14 cellular contexts compared by ENCODE assay signal in genomic region chr14:39230416-39230815, GRCh38. TPM values are rescaled to one million over a fixed set of nuclear protein-coding genes. Genes with fewer than 3 reads are reported as not detected.
DNase-seq lines count a peak whose midpoint lies in the region; ATAC-seq, FAIRE-seq and TF ChIP-seq lines count a peak whose summit lies in the region.
"Had no signal": no experiment of that assay in that cellular context is flagged by ENCODE, and none has a peak within 500 bp of the region (broad histone marks: within the 10 kb centered on the region; RNA-seq: fewer than 3 reads in every experiment).

No MANE protein-coding gene starts in this region.

- H3K27me3 ChIP-seq in OCI-LY1 (ENCODE audit: insufficient read depth, low read length) = no peaks in the 10 kb centered on the region
- H3K27me3 ChIP-seq in K562 (ENCODE audit: control insufficient read depth in 2 of 2, insufficient read depth in 2 of 2, low read length in 2 of 2) = no peaks in the 10 kb centered on the region
- no peaks in the 10 kb centered on the region for H3K27me3 ChIP-seq in smooth muscle cell (ENCODE audit: low read depth)
- no peaks in the 10 kb centered on the region for H3K27me3 ChIP-seq in upper lobe of right lung

- no peaks in the 10 kb centered on the region for H3K9me1 ChIP-seq in K562 (ENCODE audit: control insufficient read depth, insufficient read depth, low read length)

- no peak for TF ChIP-seq POLR2A in K562 (conservative IDR thresholded peaks at IDR 0.05)
- TF ChIP-seq POLR2A in H54 (IDR thresholded peaks at IDR 0.05; ENCODE audit: low read depth, low read length) = no peak

- no peak for TF ChIP-seq EP300 in K562 (IDR thresholded peaks at IDR 0.05; ENCODE audit: low read length)

- no peaks in the 10 kb centered on the region for H3K36me3 Mint-ChIP-seq in activated T-cell treated with anti-CD3 and anti-CD28 coated beads, Interleukin-2, amount 50 U/mL, for 24 hours (ENCODE audit: low read depth)
- H3K36me3 Mint-ChIP-seq: memory B cell had no signal

- WGBS in K562 (ENCODE audit: insufficient coverage, low coverage, missing lambda C conversion rate) = 40% methylated on average over 2 of the region's 3 CpGs
- WGBS in smooth muscle cell (ENCODE audit: low lambda C conversion rate) = 70% methylated on average over 3 of the region's 3 CpGs

- peaks cover 49% of the 10 kb centered on the region for H3K4me1 Mint-ChIP-seq in activated T-cell treated with anti-CD3 and anti-CD28 coated beads, Interleukin-2, amount 50 U/mL, for 24 hours (ENCODE audit: low read depth)
- H3K4me1 Mint-ChIP-seq: memory B cell had no signal

- no TSS peak for BruUV-seq in K562 (replicated peaks; lab: Mats Ljungman, UMichigan)

- no peak for ATAC-seq in K562
- no peak for ATAC-seq in upper lobe of right lung
- ATAC-seq in HG02623 (IDR thresholded peaks at IDR 0.05; ENCODE audit: unreplicated experiment) = no peak

- FAIRE-seq in K562 (lab: Jason Lieb, UNC) (no peak), H54 (lab: Jason Lieb, UNC) (no peak)

- no peak for TF ChIP-seq CTCF in OCI-LY1 (IDR thresholded peaks at IDR 0.05; ENCODE audit: low read length)
- TF ChIP-seq CTCF in K562 (IDR thresholded peaks at IDR 0.05 in 2 of 3, conservative IDR thresholded peaks at IDR 0.05 in 1 of 3; ENCODE audit: insufficient read depth in 2 of 3, low read depth in 1 of 3, low read length in 3 of 3) = no peak
- no peak for TF ChIP-seq CTCF in smooth muscle cell (IDR thresholded peaks at IDR 0.05; ENCODE audit: borderline replicate concordance, insufficient read depth, poor library complexity, severe bottlenecking)
- TF ChIP-seq CTCF in upper lobe of right lung (IDR thresholded peaks at IDR 0.05) = no peak

- in situ Hi-C loops in K562 (cut with MboI) = no loop called here

- no peaks in the 10 kb centered on the region for H3K79me2 ChIP-seq in OCI-LY1 (ENCODE audit: insufficient read depth, low read length)
- H3K79me2 ChIP-seq in K562 (ENCODE audit: control insufficient read depth, insufficient read depth, low read length) = no peaks in the 10 kb centered on the region
- H3K79me2 ChIP-seq in smooth muscle cell (ENCODE audit: low read depth) = no peaks in the 10 kb centered on the region

- H3K27ac ChIP-seq in OCI-LY1 (ENCODE audit: low read depth, low read length, poor library complexity, severe bottlenecking) (no peak overlapping the region), K562 (ENCODE audit: extremely low read depth, low read depth, low read length) (no peak overlapping the region), smooth muscle cell (ENCODE audit: low read depth) (peak overlapping the region; percentile 3), upper lobe of right lung (no peak overlapping the region)

- no peak for TF ChIP-seq RAD21 in K562 (CRISPR knock-in tag; conservative IDR thresholded peaks at IDR 0.05 in 1 of 2, IDR thresholded peaks at IDR 0.05 in 1 of 2)

- H4K20me1 ChIP-seq in OCI-LY1 (ENCODE audit: insufficient read depth, low read length) = no peaks in the 10 kb centered on the region
- no peaks in the 10 kb centered on the region for H4K20me1 ChIP-seq in K562 (replicated peaks; ENCODE audit: control insufficient read depth, insufficient read depth, low read length)
- H4K20me1 ChIP-seq in smooth muscle cell (ENCODE audit: low read depth) = no peaks in the 10 kb centered on the region

- intact Hi-C loops in K562 (cut with micrococcal nuclease) (loop anchor here (2.0 kb wide), 2 partner anchors 124 to 196 kb away; no protein-coding TSS in a partner anchor), upper lobe of right lung (cut with DNase I) (no loop called here)

- H3K4me1 ChIP-seq in OCI-LY1 (ENCODE audit: insufficient read depth, low read length, severe bottlenecking) = peaks cover 6% of the 10 kb centered on the region
- H3K4me1 ChIP-seq in K562 (replicated peaks in 1 of 2; ENCODE audit: control insufficient read depth in 2 of 2, insufficient read depth in 2 of 2, low read length in 2 of 2) = peaks cover 0 to 20% of the 10 kb centered on the region in 2 experiments; a peak in 3 of 5 replicates
- no peaks in the 10 kb centered on the region for H3K4me1 ChIP-seq in smooth muscle cell (ENCODE audit: low read depth)
- H3K4me1 ChIP-seq in upper lobe of right lung = no peaks in the 10 kb centered on the region

- no peak overlapping the region for H3K4me3 Mint-ChIP-seq in activated T-cell treated with anti-CD3 and anti-CD28 coated beads, Interleukin-2, amount 50 U/mL, for 24 hours
- H3K4me3 Mint-ChIP-seq: memory B cell had no signal

- H2AFZ ChIP-seq in OCI-LY1 (ENCODE audit: low read length) (peak overlapping the region; percentile 83; the same call in 1 of the 2 replicates), K562 (ENCODE audit: low read depth, low read length) (0 out of 2 replicates have a peak overlapping the region, but pooled peaks have one; percentile 55), smooth muscle cell (ENCODE audit: low read depth) (peak overlapping the region; percentile 18)

- no peaks in the 10 kb centered on the region for H3K36me3 ChIP-seq in OCI-LY1 (ENCODE audit: insufficient read depth, low read length)
- H3K36me3 ChIP-seq in K562 (ENCODE audit: control insufficient read depth, insufficient read depth, low read length) = no peaks in the 10 kb centered on the region
- no peaks in the 10 kb centered on the region for H3K36me3 ChIP-seq in smooth muscle cell (ENCODE audit: low read depth)
- H3K36me3 ChIP-seq in upper lobe of right lung = no peaks in the 10 kb centered on the region

- H3K9me3 ChIP-seq in OCI-LY1 (ENCODE audit: low read length) (no peaks in the 10 kb centered on the region), K562 (replicated peaks; ENCODE audit: control insufficient read depth, insufficient read depth, low read depth, low read length) (no peaks in the 10 kb centered on the region), smooth muscle cell (replicated peaks; ENCODE audit: low read depth) (no peaks in the 10 kb centered on the region), upper lobe of right lung (no peaks in the 10 kb centered on the region)

- no peak for DNase-seq in activated T-cell treated with anti-CD3 and anti-CD28 coated beads, Interleukin-2, amount 50 U/mL, for 24 hours
- no peak for DNase-seq in activated T-cell treated with anti-CD3 and anti-CD28 coated beads, Interleukin-2, amount 50 U/mL, for 1 hour
- DNase-seq in K562 (ENCODE audit: extremely low read depth in 1 of 4, low spot score in 3 of 4) (peak in 1 of 4 experiments; percentile 19), smooth muscle cell (lab: John Stamatoyannopoulos, UW; ENCODE audit: unreplicated experiment) (no peak), upper lobe of right lung (no peak), H54 (ENCODE audit: insufficient read length, low spot score) (no peak)
- DNase-seq: activated CD8-positive, alpha-beta memory T cell treated with anti-CD3 and anti-CD28 coated beads, Interleukin-2, amount 50 U/mL, for 48 hours; foreskin melanocyte; NCI-H2081; SHP77; T-helper 9 cell had no signal

- no peaks in the 10 kb centered on the region for H3K9me2 ChIP-seq in OCI-LY1 (ENCODE audit: low read depth, low read length)

- CTCF ChIA-PET in K562 (lab: Yijun Ruan, JAX; ENCODE audit: low intra/inter-chr PET ratio) = no interaction called here

- H3F3A ChIP-seq in OCI-LY1 (ENCODE audit: insufficient read depth, low read length) (no peaks in the 10 kb centered on the region), smooth muscle cell (ENCODE audit: low read depth) (no peaks in the 10 kb centered on the region)

- H3K4me2 ChIP-seq in OCI-LY1 (ENCODE audit: low read length) = no peak overlapping the region
- no peak overlapping the region for H3K4me2 ChIP-seq in K562 (ENCODE audit: insufficient read depth, low read length)
- H3K4me2 ChIP-seq in smooth muscle cell = no peak overlapping the region

- H3K4me3 ChIP-seq in OCI-LY1 (ENCODE audit: low read depth, low read length, poor library complexity, severe bottlenecking) (no peak overlapping the region), K562 (no peak overlapping the region), smooth muscle cell (no peak overlapping the region), upper lobe of right lung (no peak overlapping the region)

- H3K27me3 Mint-ChIP-seq in activated T-cell treated with anti-CD3 and anti-CD28 coated beads, Interleukin-2, amount 50 U/mL, for 24 hours = no peaks in the 10 kb centered on the region

- no peak overlapping the region for H3K9ac ChIP-seq in OCI-LY1 (ENCODE audit: low read length)
- no peak overlapping the region for H3K9ac ChIP-seq in K562 (ENCODE audit: insufficient read depth in 1 of 2, low read depth in 2 of 2, low read length in 2 of 2)
- no peak overlapping the region for H3K9ac ChIP-seq in smooth muscle cell (ENCODE audit: low read depth)

- peak overlapping the region; percentile 76 for H3K27ac Mint-ChIP-seq in activated T-cell treated with anti-CD3 and anti-CD28 coated beads, Interleukin-2, amount 50 U/mL, for 24 hours
- H3K27ac Mint-ChIP-seq: memory B cell had no signal

- POLR2A ChIA-PET in K562 (lab: Yijun Ruan, JAX) = no interaction called here

- H3K9me3 Mint-ChIP-seq in activated T-cell treated with anti-CD3 and anti-CD28 coated beads, Interleukin-2, amount 50 U/mL, for 24 hours = no peaks in the 10 kb centered on the region
- H3K9me3 Mint-ChIP-seq: memory B cell had no signal

RNA-seq across cellular contexts. Expression of gene MIA2, which starts 3.3 kb away (rescaled TPM):
- total RNA-seq in K562 (2011; cell fraction: chromatin; rRNA removed; ENCODE audit: low replicate concordance) = 7.1 and 20.8 TPM in 2 replicates
- 5.3 and 8.0 TPM in 2 replicates for total RNA-seq in K562 (2011; cell fraction: nucleolus; rRNA removed)
- 12.2 and 17.0 TPM in 2 replicates for total RNA-seq in K562 (2011; cell fraction: nucleoplasm; rRNA removed)
- total RNA-seq in K562 (2014; rRNA removed) = 6.9 and 7.2 TPM in 2 replicates
- total RNA-seq in K562 (2014; rRNA removed; fragmentation: Illumina TruSeq; extraction: Trizol) = 17.0 and 18.9 TPM in 2 replicates
- total RNA-seq in K562 (2015; rRNA removed; fragmentation: Illumina TruSeq; extraction: Trizol) = 11.8 and 13.6 TPM in 2 replicates
- 10.4 and 12.8 TPM in 2 replicates for total RNA-seq in K562 (2021)
- polyA plus RNA-seq in K562 (2011; rRNA removed) = 12.3 and 13.0 TPM in 2 replicates
- 6.4 and 8.1 TPM in 2 replicates for polyA plus RNA-seq in K562 (2011; cell fraction: cytosol; rRNA removed)
- polyA plus RNA-seq in K562 (2011; cell fraction: nucleus; rRNA removed) = 10.6 and 11.1 TPM in 2 replicates
- polyA plus RNA-seq in K562 (2012) = 7.3 and 17.5 TPM in 2 replicates
- 18.3 and 21.8 TPM in 2 replicates for polyA plus RNA-seq in K562 (2014; fragmentation: Illumina TruSeq; extraction: Trizol)
- polyA plus RNA-seq in K562 (2014; fragmentation: Nextera tagmentation; extraction: Ambion mirVana) = 10 to 100 TPM in 1 of 2 experiments, 1 to 10 TPM in 1; 6.0 to 11.5 TPM
- polyA plus RNA-seq in K562 (2014; rRNA removed) = 11.8 and 12.2 TPM in 2 replicates
- 8.6 and 10.0 TPM in 2 replicates for polyA minus RNA-seq in K562 (2011; rRNA and poly(A)+ RNA removed)
- 4.2 and 5.0 TPM in 2 replicates for polyA minus RNA-seq in K562 (2011; cell fraction: cytosol; rRNA and poly(A)+ RNA removed)
- polyA minus RNA-seq in K562 (2011; cell fraction: nucleus; rRNA and poly(A)+ RNA removed) = 5.0 and 7.9 TPM in 2 replicates
- 18.6 and 28.4 TPM in 2 replicates for total RNA-seq in smooth muscle cell
- polyA plus RNA-seq in smooth muscle cell = 14.5 and 14.6 TPM in 2 replicates
- 33.8 TPM for total RNA-seq in upper lobe of right lung

RNA-seq across cellular contexts. Expression of gene PNN, which starts 55.4 kb away (rescaled TPM):
- total RNA-seq in K562 (2011; cell fraction: chromatin; rRNA removed; ENCODE audit: low replicate concordance) = 53.9 and 152 TPM in 2 replicates
- 34.2 and 42.7 TPM in 2 replicates for total RNA-seq in K562 (2011; cell fraction: nucleolus; rRNA removed)
- total RNA-seq in K562 (2011; cell fraction: nucleoplasm; rRNA removed) = 65.9 and 95.0 TPM in 2 replicates
- total RNA-seq in K562 (2014; rRNA removed) = 59.9 and 69.7 TPM in 2 replicates
- 75.9 and 84.5 TPM in 2 replicates for total RNA-seq in K562 (2014; rRNA removed; fragmentation: Illumina TruSeq; extraction: Trizol)
- 68.2 and 81.4 TPM in 2 replicates for total RNA-seq in K562 (2015; rRNA removed; fragmentation: Illumina TruSeq; extraction: Trizol)
- total RNA-seq in K562 (2021) = 53.4 and 67.7 TPM in 2 replicates
- polyA plus RNA-seq in K562 (2011; rRNA removed) = 42.8 and 46.6 TPM in 2 replicates
- 7.8 and 21.8 TPM in 2 replicates for polyA plus RNA-seq in K562 (2011; cell fraction: cytosol; rRNA removed)
- 123 and 157 TPM in 2 replicates for polyA plus RNA-seq in K562 (2011; cell fraction: nucleus; rRNA removed)
- polyA plus RNA-seq in K562 (2012) = 71.6 and 86.2 TPM in 2 replicates
- polyA plus RNA-seq in K562 (2014; fragmentation: Illumina TruSeq; extraction: Trizol) = 105 and 133 TPM in 2 replicates
- 10 to 100 TPM; 30.2 to 38.1 TPM for polyA plus RNA-seq in K562 (2014; fragmentation: Nextera tagmentation; extraction: Ambion mirVana)
- polyA plus RNA-seq in K562 (2014; rRNA removed) = 138 and 188 TPM in 2 replicates
- polyA minus RNA-seq in K562 (2011; rRNA and poly(A)+ RNA removed) = 32.5 and 38.4 TPM in 2 replicates
- polyA minus RNA-seq in K562 (2011; cell fraction: cytosol; rRNA and poly(A)+ RNA removed) = 9.0 and 10.4 TPM in 2 replicates
- 42.9 and 69.9 TPM in 2 replicates for polyA minus RNA-seq in K562 (2011; cell fraction: nucleus; rRNA and poly(A)+ RNA removed)
- total RNA-seq in smooth muscle cell = 30.7 and 34.0 TPM in 2 replicates
- polyA plus RNA-seq in smooth muscle cell = 26.0 and 56.0 TPM in 2 replicates
- 39.9 TPM for total RNA-seq in upper lobe of right lung

Comparison
In these comparisons a context has a peak if more than half of its experiments do, and no peak if none do; other contexts are left out.
1. H2AFZ ChIP-seq: peak in every context shown above with its lines; median percentile 83 in OCI-LY1; 55 in K562; 18 in smooth muscle cell.